In genomic region chr16:397135-397661, GRCh38 we compare ENCODE assay signal across 1 cellular context.
TF ChIP-seq lines count a peak whose summit lies in the region.

Gene NME4 (plus strand): TSS chr16:397199. CDS start chr16:397223, 24 bp downstream.

TF ChIP-seq in K562, 482 proteins besides CTCF, POLR2A, EP300 and RAD21 (continued from another document and continues in another):
- peak; percentile 7; the same call in 1 of the 2 replicates for TF ChIP-seq ZNF592 (IDR thresholded peaks at IDR 0.05)
- no peak for TF ChIP-seq ETV1 (tag; conservative IDR thresholded peaks at IDR 0.05; ENCODE audit: low read depth)
- no peak for TF ChIP-seq ETV6 (IDR thresholded peaks at IDR 0.05; ENCODE audit: borderline replicate concordance in 1 of 2, low read depth in 2 of 2, low read length in 1 of 2)
- no peak for TF ChIP-seq ETV6 (CRISPR knock-in tag; IDR thresholded peaks at IDR 0.05; ENCODE audit: borderline replicate concordance)
- no peak for TF ChIP-seq PML (IDR thresholded peaks at IDR 0.05; ENCODE audit: low read length)
- TF ChIP-seq ZBTB49 (CRISPR knock-in tag; IDR thresholded peaks at IDR 0.05; ENCODE audit: borderline replicate concordance), result no peak
- peak; percentile 76; the same call in 1 of the 2 replicates for TF ChIP-seq HNRNPL (IDR thresholded peaks at IDR 0.05; ENCODE audit: low read depth, low read length)
- TF ChIP-seq TAF15 (IDR thresholded peaks at IDR 0.05; ENCODE audit: low read depth, low read length), result no peak
- peak; percentile 80 for TF ChIP-seq POLR2G (IDR thresholded peaks at IDR 0.05; ENCODE audit: low read depth, low read length)
- peak; percentile 66 for TF ChIP-seq SIN3B (IDR thresholded peaks at IDR 0.05; ENCODE audit: low read depth)
- no peak for TF ChIP-seq ZNF3 (CRISPR knock-in tag; IDR thresholded peaks at IDR 0.05)
- TF ChIP-seq TEAD2 (tag; IDR thresholded peaks at IDR 0.05), result no peak
- TF ChIP-seq KLF1 (tag; IDR thresholded peaks at IDR 0.05), result no peak
- TF ChIP-seq ZNF639 (CRISPR knock-in tag; conservative IDR thresholded peaks at IDR 0.05 in 1 of 2, IDR thresholded peaks at IDR 0.05 in 1 of 2), result peak in 1 of 2 experiments; percentile 87; a peak in 2 of 4 replicates
- peak; percentile 75; the same call in 1 of the 2 replicates for TF ChIP-seq ZNF395 (CRISPR knock-in tag; IDR thresholded peaks at IDR 0.05)
- TF ChIP-seq POLR2H (tag; IDR thresholded peaks at IDR 0.05; ENCODE audit: low read depth), result 0 out of 2 replicates have a peak, but pooled peaks have one; percentile 30
- no peak for TF ChIP-seq ZSCAN29 (IDR thresholded peaks at IDR 0.05)
- TF ChIP-seq E2F6 (IDR thresholded peaks at IDR 0.05; ENCODE audit: borderline replicate concordance in 1 of 2, extremely low read depth in 1 of 2, insufficient read depth in 1 of 2, insufficient read length in 1 of 2, low read depth in 1 of 2, low read length in 1 of 2, poor library complexity in 1 of 2, severe bottlenecking in 1 of 2), result peak in 1 of 2 experiments; percentile 60
- peak in 1 of 2 experiments; percentile 66; a peak in 1 of 4 replicates for TF ChIP-seq MAZ (CRISPR knock-in tag; conservative IDR thresholded peaks at IDR 0.05 in 1 of 2, IDR thresholded peaks at IDR 0.05 in 1 of 2)
- TF ChIP-seq ZNF586 (CRISPR knock-in tag; conservative IDR thresholded peaks at IDR 0.05), result no peak
- TF ChIP-seq TOE1 (IDR thresholded peaks at IDR 0.05; ENCODE audit: borderline replicate concordance), result no peak
- TF ChIP-seq TOE1 (CRISPR knock-in tag; IDR thresholded peaks at IDR 0.05; ENCODE audit: borderline replicate concordance, low read depth), result 0 out of 2 replicates have a peak, but pooled peaks have one; percentile 12
- TF ChIP-seq MCM5 (IDR thresholded peaks at IDR 0.05; ENCODE audit: low read depth), result no peak
- peak; percentile 56 for TF ChIP-seq HMGN3 (IDR thresholded peaks at IDR 0.05; ENCODE audit: borderline replicate concordance, extremely low read depth, insufficient read length, low read depth, low read length)
- peak; percentile 72 for TF ChIP-seq BHLHE40 (IDR thresholded peaks at IDR 0.05; ENCODE audit: low read length)
- TF ChIP-seq ZKSCAN8 (CRISPR knock-in tag; IDR thresholded peaks at IDR 0.05), result no peak
- no peak for TF ChIP-seq KDM4B (IDR thresholded peaks at IDR 0.05; ENCODE audit: borderline replicate concordance in 2 of 2, low read depth in 1 of 2)
- TF ChIP-seq BACH1 (tag; IDR thresholded peaks at IDR 0.05), result no peak
- no peak for TF ChIP-seq ATF7 (IDR thresholded peaks at IDR 0.05)
- TF ChIP-seq ZFX (CRISPR knock-in tag; IDR thresholded peaks at IDR 0.05), result peak; percentile 57; the same call in 1 of the 2 replicates
- TF ChIP-seq UBTF (IDR thresholded peaks at IDR 0.05; ENCODE audit: borderline replicate concordance in 1 of 2, low read depth in 2 of 2, low read length in 2 of 2), result peak; percentile 84 to 85; a peak in 2 of 4 replicates
- TF ChIP-seq RBFOX2 (IDR thresholded peaks at IDR 0.05; ENCODE audit: low read depth, low read length), result peak; percentile 74
- TF ChIP-seq LEF1 (IDR thresholded peaks at IDR 0.05), result no peak
- TF ChIP-seq U2AF2 (optimal IDR thresholded peaks at IDR 0.05; ENCODE audit: low read depth, low read length), result no peak
- TF ChIP-seq NFE2L1 (tag; IDR thresholded peaks at IDR 0.05; ENCODE audit: borderline replicate concordance, low read depth), result no peak
- no peak for TF ChIP-seq CREB5 (CRISPR knock-in tag; IDR thresholded peaks at IDR 0.05)
- no peak for TF ChIP-seq ZNF277 (CRISPR knock-in tag; IDR thresholded peaks at IDR 0.05; ENCODE audit: borderline replicate concordance)
- no peak for TF ChIP-seq SP2 (IDR thresholded peaks at IDR 0.05; ENCODE audit: extremely low read depth, low read depth, low read length, poor library complexity, severe bottlenecking)
- 0 out of 2 replicates have a peak, but pooled peaks have one; percentile 36 for TF ChIP-seq HMGXB4 (CRISPR knock-in tag; IDR thresholded peaks at IDR 0.05)
- TF ChIP-seq ERF (CRISPR knock-in tag; IDR thresholded peaks at IDR 0.05), result peak; percentile 86; the same call in 1 of the 2 replicates
